In genomic region chr13:94154362-94154761, GRCh38 we compare ENCODE assay signal across 15 cellular contexts.
DNase-seq lines count a peak whose midpoint lies in the region; ATAC-seq, FAIRE-seq and TF ChIP-seq lines count a peak whose summit lies in the region.
"Had no signal": no experiment of that assay in that cellular context is flagged by ENCODE, and none has a peak within 500 bp of the region (broad histone marks: within the 10 kb centered on the region; RNA-seq: fewer than 3 reads in every experiment).

No MANE protein-coding gene starts in this region.

- no peaks in the 10 kb centered on the region for H3K9me3 ChIP-seq in left lung
- H3K9me3 ChIP-seq in upper lobe of right lung: no peaks in the 10 kb centered on the region

- H3K4me3 ChIP-seq in bronchial epithelial cell (ENCODE audit: low read depth, low read length) (no peak overlapping the region), left lung (no peak overlapping the region), upper lobe of right lung (no peak overlapping the region)

- no peak for TF ChIP-seq CTCF in bronchial epithelial cell (IDR thresholded peaks at IDR 0.05; ENCODE audit: insufficient read depth, low read length, severe bottlenecking)
- TF ChIP-seq CTCF in left lung (IDR thresholded peaks at IDR 0.05): no peak
- TF ChIP-seq CTCF in upper lobe of right lung (IDR thresholded peaks at IDR 0.05): no peak

- H3K27me3 ChIP-seq in bronchial epithelial cell (ENCODE audit: control insufficient read depth, insufficient read depth, low read length) (no peaks in the 10 kb centered on the region), left lung (no peaks in the 10 kb centered on the region), upper lobe of right lung (no peaks in the 10 kb centered on the region)

- H3K36me3 ChIP-seq in bronchial epithelial cell (ENCODE audit: control insufficient read depth, insufficient read depth, low read length) (no peaks in the 10 kb centered on the region), left lung (no peaks in the 10 kb centered on the region), upper lobe of right lung (no peaks in the 10 kb centered on the region)

- peak; percentile 67 for ATAC-seq in left lung
- ATAC-seq in upper lobe of right lung: peak; percentile 73
- no peak for ATAC-seq in HG02840 (IDR thresholded peaks at IDR 0.05; ENCODE audit: low FRiP score, unreplicated experiment)
- no peak for ATAC-seq in GM21447 (IDR thresholded peaks at IDR 0.05; ENCODE audit: unreplicated experiment)
- ATAC-seq in HG02759 (IDR thresholded peaks at IDR 0.05; ENCODE audit: unreplicated experiment): no peak
- ATAC-seq: stimulated activated memory B cell treated with anti-CD40 and anti-IgM and Interleukin-4, amounts not matched to agents 10 μg/mL and 1 μg/mL and 100 μg/mL, for 72 hours had no signal

- H3K4me1 ChIP-seq in left lung (no peaks in the 10 kb centered on the region), upper lobe of right lung (peaks cover 7% of the 10 kb centered on the region)

- intact Hi-C loops in left lung (cut with DNase I): no loop called here
- intact Hi-C loops in upper lobe of right lung (cut with DNase I): no loop called here

- no peak overlapping the region for H3K27ac ChIP-seq in left lung
- H3K27ac ChIP-seq in upper lobe of right lung: no peak overlapping the region

- FAIRE-seq in bronchial epithelial cell (lab: Jason Lieb, UNC): no peak

- peak; percentile 21 for DNase-seq in NCI-H2196 (lab: John Stamatoyannopoulos, UW; ENCODE audit: unreplicated experiment)
- no peak for DNase-seq in NCI-H2196 treated with DMSO at 0.1 percent for 48 hours (lab: John Stamatoyannopoulos, UW; ENCODE audit: unreplicated experiment)
- DNase-seq in bronchial epithelial cell (ENCODE audit: low read depth): peak; percentile 8
- no peak for DNase-seq in left lung
- DNase-seq in upper lobe of right lung: no peak
- DNase-seq: activated T-cell treated with anti-CD3 and anti-CD28 coated beads, Interleukin-2, amount 50 U/mL, for 48 hours; GF-D8; hippocampal formation; naive B cell; NCI-H1092 treated with DMSO at 0.1 percent for 48 hours; stimulated activated CD4-positive, alpha-beta T cell treated with anti-CD3 and anti-CD28 coated beads, Interleukin-15, amount 100 ng/mL, for 24 hours had no signal

Comparison
In these comparisons a context has a peak if more than half of its experiments do, and no peak if none do; other contexts are left out.
1. DNase-seq: peak in NCI-H2196 (single experiment) and bronchial epithelial cell (single experiment); none in NCI-H2196 treated with DMSO at 0.1 percent for 48 hours (single experiment), left lung (0 of 2) and upper lobe of right lung (single experiment).
2. ATAC-seq: peak in left lung (single experiment) and upper lobe of right lung (single experiment); none in HG02840 (single experiment), GM21447 (single experiment) and HG02759 (single experiment).